8 cellular contexts compared by ENCODE assay signal in the genomic region with DNA sequence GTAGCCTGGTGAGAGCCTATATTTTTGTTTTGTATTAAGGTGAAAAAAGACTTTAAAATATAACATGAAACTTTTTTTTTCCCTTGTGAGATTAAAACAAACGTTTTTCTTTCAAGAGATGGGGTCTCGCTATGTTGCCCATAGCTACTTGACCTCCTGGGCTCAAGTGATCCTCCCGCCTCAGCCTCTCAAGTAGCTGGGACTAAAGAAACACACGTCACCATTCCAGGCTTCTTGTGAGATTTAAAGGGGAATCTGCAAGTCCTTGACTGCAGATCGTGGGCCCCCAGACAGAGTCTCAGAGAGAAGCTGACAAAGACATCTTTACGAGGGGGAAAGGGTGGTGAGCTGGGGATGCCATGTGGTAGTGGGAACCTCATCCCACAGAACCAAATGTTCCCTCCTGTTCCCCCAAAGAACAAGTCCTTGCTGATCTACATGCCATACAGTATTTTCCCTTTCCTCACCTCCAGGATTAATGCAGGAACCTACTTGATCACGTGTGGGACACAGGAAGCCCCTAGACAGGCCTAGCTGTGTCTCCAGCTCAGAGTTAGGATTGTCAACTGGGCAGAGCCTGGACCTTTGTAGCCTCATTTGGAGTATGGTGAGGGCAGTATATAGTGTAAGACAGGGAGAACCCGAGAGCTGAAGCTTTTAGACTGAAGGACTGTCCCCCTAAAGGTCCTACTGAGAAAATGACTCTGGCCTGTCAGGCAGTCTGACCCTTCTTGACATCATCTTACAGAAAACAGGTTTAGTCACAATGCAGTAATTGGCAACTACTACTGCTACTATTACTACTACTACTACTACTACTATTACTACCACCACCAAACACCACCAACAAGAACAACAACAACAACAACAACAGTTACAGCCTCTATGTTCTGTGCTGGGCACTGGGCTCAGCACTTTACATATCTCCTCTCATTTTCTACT. TPM values are rescaled to one million over a fixed set of nuclear protein-coding genes. Genes with fewer than 3 reads are reported as not detected.
DNase-seq lines count a peak whose midpoint lies in the region; ATAC-seq lines count a peak whose summit lies in the region.

No MANE protein-coding gene starts in this region.

- H3K4me3 ChIP-seq in GM08714 (ENCODE audit: low read length): peak overlapping the region; percentile 51; the same call in 1 of the 2 replicates
- H3K4me3 ChIP-seq in SK-N-MC: no peak overlapping the region
- peak overlapping the region; percentile 25 for H3K4me3 ChIP-seq in endocrine pancreas (ENCODE audit: control insufficient read depth, insufficient read depth, low read length)
- H3K4me3 ChIP-seq in skeletal muscle satellite cell (ENCODE audit: low read length): peak overlapping the region; percentile 87

- H3K4me1 ChIP-seq in endocrine pancreas (ENCODE audit: control insufficient read depth, insufficient read depth, low read length) (peaks cover 17% of the 10 kb centered on the region), skeletal muscle satellite cell (ENCODE audit: control insufficient read depth, insufficient read depth, low read length) (peaks cover 59% of the 10 kb centered on the region)

- no peak for ATAC-seq in HG02642 (IDR thresholded peaks at IDR 0.05; ENCODE audit: poor library complexity, unreplicated experiment)

- H3K4me2 ChIP-seq in skeletal muscle satellite cell (ENCODE audit: low read length): peak overlapping the region; percentile 80

- no peak overlapping the region for H3K27ac ChIP-seq in SK-N-MC

- H3K36me3 ChIP-seq in SK-N-MC (ENCODE audit: insufficient read depth, low read length): no peaks in the 10 kb centered on the region
- no peaks in the 10 kb centered on the region for H3K36me3 ChIP-seq in endocrine pancreas (ENCODE audit: control insufficient read depth, insufficient read depth, low read length)
- H3K36me3 ChIP-seq in skeletal muscle satellite cell (ENCODE audit: insufficient read depth, low read length): peaks cover 31% of the 10 kb centered on the region

- DNase-seq in SK-N-MC (ENCODE audit: low read depth, low spot score) (no peak), Ammon's horn (ENCODE audit: low spot score) (no peak), NCI-H345 treated with DMSO at 0.1 percent for 48 hours (lab: John Stamatoyannopoulos, UW; ENCODE audit: unreplicated experiment) (no peak), dedifferentiated amniotic fluid mesenchymal stem cell (ENCODE audit: extremely low spot score) (no peak)

- H3K9ac ChIP-seq in SK-N-MC (ENCODE audit: insufficient read length): peak overlapping the region; percentile 53
- H3K9ac ChIP-seq in endocrine pancreas (ENCODE audit: control insufficient read depth, insufficient read depth, low read length): peak overlapping the region; percentile 80
- H3K9ac ChIP-seq in skeletal muscle satellite cell (ENCODE audit: low read depth, low read length): peak overlapping the region; percentile 91

- H3K9me3 ChIP-seq in SK-N-MC (ENCODE audit: low read depth, low read length) (no peaks in the 10 kb centered on the region), endocrine pancreas (ENCODE audit: control insufficient read depth, low read length) (no peaks in the 10 kb centered on the region), skeletal muscle satellite cell (replicated peaks; ENCODE audit: low read length) (no peaks in the 10 kb centered on the region)

- no peaks in the 10 kb centered on the region for H3K27me3 ChIP-seq in endocrine pancreas (ENCODE audit: control insufficient read depth, insufficient read depth, low read length)
- H3K27me3 ChIP-seq in skeletal muscle satellite cell (ENCODE audit: control insufficient read depth, insufficient read depth, low read length): no peaks in the 10 kb centered on the region

RNA-seq across cellular contexts. Expression of gene MAP3K14, which starts 4.1 kb away (rescaled TPM):
- total RNA-seq in skeletal muscle satellite cell (2012; rRNA removed): 4.3 and 4.6 TPM in 2 replicates

RNA-seq across cellular contexts. Expression of gene SPATA32, which starts 50.9 kb away (rescaled TPM):
- total RNA-seq in skeletal muscle satellite cell (2012; rRNA removed): not detected in 2 replicates
